In genomic region chr1:86052948-86053698, GRCh38 we compare ENCODE assay signal across 21 cellular contexts.
DNase-seq lines count a peak whose midpoint lies in the region; ATAC-seq lines count a peak whose summit lies in the region.
"Had no signal": no experiment of that assay in that cellular context is flagged by ENCODE, and none has a peak within 500 bp of the region (broad histone marks: within the 10 kb centered on the region; RNA-seq: fewer than 3 reads in every experiment).

No MANE protein-coding gene starts in this region.

- no peak overlapping the region for H3K4me3 ChIP-seq in H7 (ENCODE audit: insufficient read depth, low read depth, low read length)
- H3K4me3 ChIP-seq: GM23248 had no signal

- peak; percentile 17 for DNase-seq in iris pigment epithelial cell (ENCODE audit: low read depth)
- no peak for DNase-seq in H7
- DNase-seq in NCI-H69 (lab: John Stamatoyannopoulos, UW) = no peak
- no peak for DNase-seq in activated CD8-positive, alpha-beta memory T cell treated with anti-CD3 and anti-CD28 coated beads for 24 hours
- DNase-seq: activated naive CD4-positive, alpha-beta T cell treated with anti-CD3 and anti-CD28 coated beads, Interleukin-2, amount 50 U/mL, for 16 hours; activated T-cell treated with anti-CD3 and anti-CD28 coated beads, Interleukin-2, amount 50 U/mL, for 4 hours; aorta; CD4-positive, CD25-positive, alpha-beta regulatory T cell; DMS 273 treated with DMSO at 0.1 percent for 48 hours; GM23248; mesenchymal stem cell; NCI-H2029 treated with DMSO at 0.1 percent for 48 hours; NCI-H446; nucleus accumbens; SIG-M5; stimulated activated CD4-positive, alpha-beta T cell treated with anti-CD3 and anti-CD28 coated beads, Interleukin-2, amount 100 ng/mL, for 24 hours had no signal

- no peaks in the 10 kb centered on the region for H3K36me3 ChIP-seq in H7 (replicated peaks; ENCODE audit: control insufficient read depth, insufficient read depth, low read length)

- peak; percentile 59 for ATAC-seq in GM18858 (IDR thresholded peaks at IDR 0.05; ENCODE audit: unreplicated experiment)
- peak; percentile 69 for ATAC-seq in GM21515 (IDR thresholded peaks at IDR 0.05; ENCODE audit: unreplicated experiment)
- ATAC-seq in HG03159 (IDR thresholded peaks at IDR 0.05; ENCODE audit: unreplicated experiment) = peak; percentile 54
- ATAC-seq: activated T-cell treated with anti-CD3 and anti-CD28 coated beads, Interleukin-2, amount 50 U/mL, for 4 hours; Panc1; stimulated activated memory B cell treated with anti-CD40 and anti-IgM and Interleukin-4, amounts not matched to agents 10 μg/mL and 1 μg/mL and 100 μg/mL, for 72 hours had no signal

- no peaks in the 10 kb centered on the region for H3K27me3 ChIP-seq in H7 (ENCODE audit: control insufficient read depth, insufficient read depth, low read length)
